In genomic region chr21:14613496-14613895, GRCh38 we compare ENCODE assay signal across 24 cellular contexts.
"Had no signal": no experiment of that assay in that cellular context is flagged by ENCODE, and none has a peak within 500 bp of the region (broad histone marks: within the 10 kb centered on the region; RNA-seq: fewer than 3 reads in every experiment).

No MANE protein-coding gene starts in this region.

- H3K9me3 ChIP-seq: ascending aorta, body of pancreas, MG63 had no signal

- ATAC-seq: activated CD8-positive, alpha-beta T cell treated with anti-CD3 and anti-CD28 coated beads, Interleukin-2, amount 10 ng/mL, durations not matched to agents 7 days and 5 days; body of pancreas; PC-3 had no signal

- H3K27me3 Mint-ChIP-seq: activated naive CD4-positive, alpha-beta T cell treated with anti-CD3 and anti-CD28 coated beads, Interleukin-2, amount 50 U/mL, for 24 hours had no signal

- H3K4me1 ChIP-seq: ascending aorta, body of pancreas had no signal

- FAIRE-seq: bronchial epithelial cell, RCC 7860 had no signal

- H3K36me3 ChIP-seq: ascending aorta, MG63 had no signal

- DNase-seq: activated CD4-positive, alpha-beta T cell treated with anti-CD3 and anti-CD28 coated beads for 48 hours; activated CD4-positive, alpha-beta T cell treated with anti-CD3 and anti-CD28 coated beads, Interleukin-2, amount 50 U/mL, for 4 hours; activated CD4-positive, CD25-positive, alpha-beta regulatory T cell treated with anti-CD3 and anti-CD28 coated beads, Interleukin-2, amount 50 U/mL, for 72 hours; activated CD8-positive, alpha-beta memory T cell treated with anti-CD3 and anti-CD28 coated beads, Interleukin-2, amount 50 U/mL, for 48 hours; activated CD8-positive, alpha-beta T cell treated with anti-CD3 and anti-CD28 coated beads, Interleukin-2, amount 10 ng/mL, durations not matched to agents 7 days and 5 days; activated T-cell treated with anti-CD3 and anti-CD28 coated beads, Interleukin-2, amount 50 U/mL, for 1 hour; amniotic stem cell; body of pancreas; central memory CD4-positive, alpha-beta T cell; MG63; MV-4-11; NCI-H1105 treated with DMSO at 0.1 percent for 48 hours; NCI-H1436 treated with DMSO at 0.1 percent for 48 hours; NCI-H187; NCI-H2081; NCI-H446; NCI-H524; PC-3; SHP77 treated with DMSO at 0.1 percent for 48 hours had no signal

- H3K27ac Mint-ChIP-seq: activated CD8-positive, alpha-beta T cell treated with anti-CD3 and anti-CD28 coated beads, Interleukin-2, amount 10 ng/mL, durations not matched to agents 7 days and 5 days; activated naive CD4-positive, alpha-beta T cell treated with anti-CD3 and anti-CD28 coated beads, Interleukin-2, amount 50 U/mL, for 24 hours; T-helper 1 cell treated with Interleukin-12 subunit alpha and Interleukin-12 subunit beta and Interleukin-4 antibody, amounts not matched to agents 30 μg/mL and 1 μg/mL, for 36 hours had no signal

- H3K4me3 ChIP-seq: ascending aorta, body of pancreas, MG63 had no signal

- H3K27ac ChIP-seq: ascending aorta, body of pancreas had no signal

- H3K27me3 ChIP-seq: ascending aorta, body of pancreas, MG63 had no signal

- H3K9me3 Mint-ChIP-seq: activated naive CD4-positive, alpha-beta T cell treated with anti-CD3 and anti-CD28 coated beads, Interleukin-2, amount 50 U/mL, for 24 hours had no signal

- H3K4me3 Mint-ChIP-seq: activated CD8-positive, alpha-beta T cell treated with anti-CD3 and anti-CD28 coated beads, Interleukin-2, amount 10 ng/mL, durations not matched to agents 7 days and 5 days; activated naive CD4-positive, alpha-beta T cell treated with anti-CD3 and anti-CD28 coated beads, Interleukin-2, amount 50 U/mL, for 24 hours; T-helper 1 cell treated with Interleukin-12 subunit alpha and Interleukin-12 subunit beta and Interleukin-4 antibody, amounts not matched to agents 30 μg/mL and 1 μg/mL, for 36 hours had no signal

- H3K36me3 Mint-ChIP-seq: activated naive CD4-positive, alpha-beta T cell treated with anti-CD3 and anti-CD28 coated beads, Interleukin-2, amount 50 U/mL, for 24 hours had no signal
